In genomic region chr16:70769761-70770160, GRCh38 we compare ENCODE assay signal across 1 cellular context.
TF ChIP-seq lines count a peak whose summit lies in the region.

No MANE protein-coding gene starts in this region.

TF ChIP-seq in HepG2, 621 proteins besides CTCF, POLR2A, EP300 and RAD21:
- no peak for TF ChIP-seq ZNF841 (CRISPR knock-in tag; IDR thresholded peaks at IDR 0.05; ENCODE audit: borderline replicate concordance)
- TF ChIP-seq TAF1 (CRISPR knock-in tag; IDR thresholded peaks at IDR 0.05), result 0 out of 2 replicates have a peak, but pooled peaks have one; percentile 1
- no peak for TF ChIP-seq HMGA1 (CRISPR knock-in tag; conservative IDR thresholded peaks at IDR 0.05)
- no peak for TF ChIP-seq RARG (CRISPR knock-in tag; IDR thresholded peaks at IDR 0.05; ENCODE audit: low read depth)
